ENCODE assay signal across 13 cellular contexts in genomic region chr3:52058111-52058510, GRCh38. TPM values are rescaled to one million over a fixed set of nuclear protein-coding genes. Genes with fewer than 3 reads are reported as not detected.
DNase-seq lines count a peak whose midpoint lies in the region; ATAC-seq and TF ChIP-seq lines count a peak whose summit lies in the region.
"Had no signal": no experiment of that assay in that cellular context is flagged by ENCODE, and none has a peak within 500 bp of the region (broad histone marks: within the 10 kb centered on the region; RNA-seq: fewer than 3 reads in every experiment).

No MANE protein-coding gene starts in this region.

- no peak overlapping the region for H3K27ac ChIP-seq in BLaER1 treated with 17β-estradiol and CSF1 and Interleukin-3, amounts not matched to agents 10 nM and 100 nM
- H3K27ac ChIP-seq: cardiac muscle cell had no signal

- peaks cover 0 to 27% (median 17%) of the 10 kb centered on the region in 11 experiments; a peak in 15 of 22 replicates for H4K20me1 ChIP-seq in BLaER1 treated with 17β-estradiol and CSF1 and Interleukin-3, amounts not matched to agents 10 nM and 100 nM

- intact Hi-C loops in activated CD8-positive, alpha-beta T cell treated with anti-CD3 and anti-CD28 coated beads for 36 hours (cut with micrococcal nuclease) = no loop called here

- H3K27me3 ChIP-seq in BLaER1 treated with 17β-estradiol and CSF1 and Interleukin-3, amounts not matched to agents 10 nM and 100 nM = no peaks in the 10 kb centered on the region
- H3K27me3 ChIP-seq: cardiac muscle cell had no signal

- H3K4me1 ChIP-seq in BLaER1 treated with 17β-estradiol and CSF1 and Interleukin-3, amounts not matched to agents 10 nM and 100 nM = peaks cover 55 to 78% (median 71%) of the 10 kb centered on the region in 10 experiments

- H3K4me1 Mint-ChIP-seq in HFFc6 (ENCODE audit: low read depth) (peaks cover 31% of the 10 kb centered on the region), naive B cell (peaks cover 33 to 57% (median 54%) of the 10 kb centered on the region in 3 donors)
- peaks cover 22% of the 10 kb centered on the region for H3K4me1 Mint-ChIP-seq in activated CD8-positive, alpha-beta T cell treated with anti-CD3 and anti-CD28 coated beads for 36 hours (ENCODE audit: low read depth)

- no peak for TF ChIP-seq CTCF in HFFc6 (IDR thresholded peaks at IDR 0.05)
- no peak for TF ChIP-seq CTCF in activated CD8-positive, alpha-beta T cell treated with anti-CD3 and anti-CD28 coated beads for 36 hours (IDR thresholded peaks at IDR 0.05)

- H3K4me2 ChIP-seq in BLaER1 treated with 17β-estradiol and CSF1 and Interleukin-3, amounts not matched to agents 10 nM and 100 nM = peak overlapping the region; percentile 88 to 99 (median 97)

- CTCF ChIA-PET in activated CD8-positive, alpha-beta T cell treated with anti-CD3 and anti-CD28 coated beads for 36 hours (lab: Charles Lee) = interaction anchor here (1.1 to 8.0 kb wide), 3 partner anchors 56 to 117 kb away, joined by 4 to 74 read pairs (median 26); partner anchors contain the start of gene RRP9

- no peaks in the 10 kb centered on the region for H3K9me3 ChIP-seq in BLaER1 treated with 17β-estradiol and CSF1 and Interleukin-3, amounts not matched to agents 10 nM and 100 nM (replicated peaks in 1 of 11)

- no peak overlapping the region for H3K27ac Mint-ChIP-seq in HFFc6
- H3K27ac Mint-ChIP-seq in activated CD8-positive, alpha-beta T cell treated with anti-CD3 and anti-CD28 coated beads for 36 hours = no peak overlapping the region
- peak overlapping the region in 1 of 6 donors; percentile 21 for H3K27ac Mint-ChIP-seq in naive B cell
- H3K27ac Mint-ChIP-seq: activated B cell treated with CpG ODN at 0.5 μM for 24 hours had no signal

- no peak for ATAC-seq in activated CD8-positive, alpha-beta T cell treated with anti-CD3 and anti-CD28 coated beads for 36 hours
- ATAC-seq in naive B cell (ENCODE audit: low read depth in 2 of 2) (no peak), HG02610 (IDR thresholded peaks at IDR 0.05; ENCODE audit: unreplicated experiment) (no peak)

- H3K9ac ChIP-seq in BLaER1 treated with 17β-estradiol and CSF1 and Interleukin-3, amounts not matched to agents 10 nM and 100 nM = peak overlapping the region in 9 of 11 experiments; percentile 2 to 84 (median 47); a peak in 11 of 22 replicates

- H3K36me3 ChIP-seq in BLaER1 treated with 17β-estradiol and CSF1 and Interleukin-3, amounts not matched to agents 10 nM and 100 nM = peaks cover 3 to 13% (median 10%) of the 10 kb centered on the region in 11 experiments; a peak in 15 of 22 replicates
- H3K36me3 ChIP-seq: cardiac muscle cell had no signal

- H3K27me3 Mint-ChIP-seq in HFFc6 (ENCODE audit: insufficient read depth) (0 out of 2 replicates have a peak, but pooled peaks cover under 1% of the 10 kb centered on the region), naive B cell (no peaks in the 10 kb centered on the region)
- H3K27me3 Mint-ChIP-seq in activated CD8-positive, alpha-beta T cell treated with anti-CD3 and anti-CD28 coated beads for 36 hours = no peaks in the 10 kb centered on the region
- H3K27me3 Mint-ChIP-seq: activated B cell treated with CpG ODN at 0.5 μM for 24 hours had no signal

- 0 out of 2 replicates have a peak overlapping the region, but pooled peaks have one; percentile 30 for H3K4me3 Mint-ChIP-seq in HFFc6
- H3K4me3 Mint-ChIP-seq in activated CD8-positive, alpha-beta T cell treated with anti-CD3 and anti-CD28 coated beads for 36 hours = peak overlapping the region; percentile 51
- H3K4me3 Mint-ChIP-seq in naive B cell = peak overlapping the region in 6 of 8 donors; percentile 35 to 94 (median 92)

- DNase-seq in HFFc6 = no peak
- DNase-seq in activated CD8-positive, alpha-beta T cell treated with anti-CD3 and anti-CD28 coated beads for 36 hours = no peak
- DNase-seq in naive B cell = no peak
- DNase-seq in T1000 (lab: John Stamatoyannopoulos, UW) = no peak
- no peak for DNase-seq in NCI-H128 (lab: John Stamatoyannopoulos, UW; ENCODE audit: unreplicated experiment)
- DNase-seq in activated CD8-positive, alpha-beta memory T cell treated with anti-CD3 and anti-CD28 coated beads for 24 hours = no peak
- DNase-seq: activated B cell treated with CpG ODN at 0.5 μM for 24 hours; Calu3; kidney; stimulated activated CD4-positive, alpha-beta T cell treated with anti-CD3 and anti-CD28 coated beads, Interleukin-12 subunit alpha, Interleukin-12 subunit beta, amount 100 ng/mL, for 4 hours had no signal

- H3K4me3 ChIP-seq in BLaER1 treated with 17β-estradiol and CSF1 and Interleukin-3, amounts not matched to agents 10 nM and 100 nM = peak overlapping the region in 1 of 10 experiments; percentile 94; a peak in 3 of 20 replicates

- H3K36me3 Mint-ChIP-seq in HFFc6 (ENCODE audit: low read depth) (peaks cover 8% of the 10 kb centered on the region), naive B cell (no peaks in the 10 kb centered on the region)
- peaks cover 10% of the 10 kb centered on the region for H3K36me3 Mint-ChIP-seq in activated CD8-positive, alpha-beta T cell treated with anti-CD3 and anti-CD28 coated beads for 36 hours (ENCODE audit: low read depth)

- no peaks in the 10 kb centered on the region for H3K9me3 Mint-ChIP-seq in HFFc6
- H3K9me3 Mint-ChIP-seq in activated CD8-positive, alpha-beta T cell treated with anti-CD3 and anti-CD28 coated beads for 36 hours = no peaks in the 10 kb centered on the region
- H3K9me3 Mint-ChIP-seq in naive B cell = no peaks in the 10 kb centered on the region
- H3K9me3 Mint-ChIP-seq: activated B cell treated with CpG ODN at 0.5 μM for 24 hours had no signal

- POLR2A ChIA-PET in activated CD8-positive, alpha-beta T cell treated with anti-CD3 and anti-CD28 coated beads for 36 hours (lab: Charles Lee) = interaction anchor here (0.8 to 3.5 kb wide), 7 partner anchors 10 to 346 kb away, joined by 3 to 19 read pairs (median 3); partner anchors contain the start of gene RPL29

RNA-seq across cellular contexts. Expression of gene DUSP7, which starts 1.7 kb away (rescaled TPM):
- total RNA-seq in HFFc6 (2021; fragmentation: NEBNext Ultra II Directional; extraction: Animal tissue kit (Norgen Biotek cat#: 25700)) = 10 to 100 TPM; 31.7 to 43.3 (median 37.4) TPM
- total RNA-seq in activated CD8-positive, alpha-beta T cell treated with anti-CD3 and anti-CD28 coated beads for 36 hours = 10 to 100 TPM; 19.6 to 21.6 TPM
- under 1 TPM in 5 of 6 donors, not detected in 1; 0.11 to 0.82 (median 0.62) TPM for polyA plus RNA-seq in naive B cell (ENCODE audit: low read depth in 6 of 6)

Comparison
In these comparisons a context has a peak if more than half of its experiments do, and no peak if none do; other contexts are left out.
1. H3K4me3 Mint-ChIP-seq: peak in every context shown above with its lines; median percentile 92 in naive B cell; 51 in activated CD8-positive, alpha-beta T cell treated with anti-CD3 and anti-CD28 coated beads for 36 hours; 30 in HFFc6.